ENCODE assay signal across 10 cellular contexts in the genomic region with DNA sequence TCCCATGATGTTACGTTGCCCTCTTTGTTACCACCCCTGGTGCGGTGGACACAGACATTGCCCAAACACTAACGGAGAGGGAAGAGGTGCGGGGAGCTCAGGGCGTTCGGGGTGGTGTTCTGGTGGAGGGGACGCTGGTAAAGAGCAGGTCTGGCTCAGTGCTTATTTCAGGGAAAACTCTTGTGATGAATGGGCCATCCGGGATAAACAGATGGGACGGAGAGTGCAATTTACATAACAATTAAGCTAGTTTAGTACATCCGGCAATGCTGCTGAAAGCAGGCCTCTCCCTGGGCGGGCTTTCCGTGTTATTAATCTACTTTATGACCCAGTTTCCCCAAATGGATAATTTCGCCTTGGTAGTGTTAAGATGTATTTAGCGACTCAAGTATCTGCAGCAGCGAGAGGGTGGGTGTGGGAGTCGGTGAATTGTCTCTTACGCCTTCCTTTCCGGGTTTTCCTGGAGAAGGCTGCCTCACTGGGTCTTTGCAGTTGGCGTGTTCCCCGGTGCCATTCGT. TPM values are rescaled to one million over a fixed set of nuclear protein-coding genes. Genes with fewer than 3 reads are reported as not detected.
DNase-seq lines count a peak whose midpoint lies in the region; ATAC-seq lines count a peak whose summit lies in the region.
"Had no signal": no experiment of that assay in that cellular context is flagged by ENCODE, and none has a peak within 500 bp of the region (broad histone marks: within the 10 kb centered on the region; RNA-seq: fewer than 3 reads in every experiment).

No MANE protein-coding gene starts in this region.

- POLR2A ChIA-PET in CD8-positive, alpha-beta memory T cell (lab: Charles Lee), result no interaction called here

- H3K4me1 ChIP-seq in HUES64 (ENCODE audit: insufficient read depth, low read length), result peaks cover 32% of the 10 kb centered on the region
- H3K4me1 ChIP-seq in mesenchymal stem cell (ENCODE audit: control insufficient read depth, insufficient read depth, low read depth, low read length), result peaks cover 40% of the 10 kb centered on the region
- H3K4me1 ChIP-seq in CD8-positive, alpha-beta memory T cell (ENCODE audit: insufficient read depth, low read length), result peaks cover 9% of the 10 kb centered on the region

- H3K9me3 Mint-ChIP-seq in dendritic cell treated with granulocyte-macrophage colony-stimulating factor and Interleukin-4, amounts not matched to agents 40 ng/mL and 50 ng/mL, for 4 days, result no peaks in the 10 kb centered on the region
- peaks cover 0 to 1% of the 10 kb centered on the region in 2 donors for H3K9me3 Mint-ChIP-seq in stimulated activated naive B cell treated with anti-CD40 and anti-IgM and Interleukin-4, amounts not matched to agents 10 μg/mL and 1 μg/mL and 100 μg/mL, for 72 hours
- H3K9me3 Mint-ChIP-seq in CD8-positive, alpha-beta memory T cell, result no peaks in the 10 kb centered on the region
- no peaks in the 10 kb centered on the region for H3K9me3 Mint-ChIP-seq in immature natural killer cell
- H3K9me3 Mint-ChIP-seq: stimulated activated naive CD8-positive, alpha-beta T cell treated with anti-CD3 and anti-CD28 coated beads, Interleukin-15, amount 100 ng/mL, for 72 hours had no signal

- H4K91ac ChIP-seq in mesenchymal stem cell (ENCODE audit: low read length), result peak overlapping the region; percentile 93

- no peak overlapping the region for H2BK5ac ChIP-seq in mesenchymal stem cell (ENCODE audit: low read depth, low read length, poor library complexity, severe bottlenecking)

- no peak overlapping the region for H2BK15ac ChIP-seq in mesenchymal stem cell (ENCODE audit: low read depth, poor library complexity, severe bottlenecking)

- no peaks in the 10 kb centered on the region for H3K27me3 Mint-ChIP-seq in dendritic cell treated with granulocyte-macrophage colony-stimulating factor and Interleukin-4, amounts not matched to agents 40 ng/mL and 50 ng/mL, for 4 days
- H3K27me3 Mint-ChIP-seq in stimulated activated naive B cell treated with anti-CD40 and anti-IgM and Interleukin-4, amounts not matched to agents 10 μg/mL and 1 μg/mL and 100 μg/mL, for 72 hours, result no peaks in the 10 kb centered on the region
- no peaks in the 10 kb centered on the region for H3K27me3 Mint-ChIP-seq in CD8-positive, alpha-beta memory T cell
- H3K27me3 Mint-ChIP-seq in immature natural killer cell (ENCODE audit: low read depth in 3 of 3), result peaks cover 0 to 6% (median 3%) of the 10 kb centered on the region in 3 donors
- H3K27me3 Mint-ChIP-seq: stimulated activated naive CD8-positive, alpha-beta T cell treated with anti-CD3 and anti-CD28 coated beads, Interleukin-15, amount 100 ng/mL, for 72 hours had no signal

- H3K36me3 Mint-ChIP-seq in dendritic cell treated with granulocyte-macrophage colony-stimulating factor and Interleukin-4, amounts not matched to agents 40 ng/mL and 50 ng/mL, for 4 days (ENCODE audit: low read depth), result peaks cover 34% of the 10 kb centered on the region
- H3K36me3 Mint-ChIP-seq in stimulated activated naive B cell treated with anti-CD40 and anti-IgM and Interleukin-4, amounts not matched to agents 10 μg/mL and 1 μg/mL and 100 μg/mL, for 72 hours, result peaks cover 23 to 41% of the 10 kb centered on the region in 2 donors
- H3K36me3 Mint-ChIP-seq in CD8-positive, alpha-beta memory T cell, result peaks cover 0 to 27% (median 0%) of the 10 kb centered on the region in 3 donors
- H3K36me3 Mint-ChIP-seq in immature natural killer cell, result no peaks in the 10 kb centered on the region

- H3K9ac ChIP-seq in HUES64 (ENCODE audit: low read depth, low read length) (peak overlapping the region; percentile 78), mesenchymal stem cell (ENCODE audit: low read length) (no peak overlapping the region)

- CTCF ChIA-PET in CD8-positive, alpha-beta memory T cell (lab: Charles Lee), result no interaction called here

- H3K4me1 Mint-ChIP-seq in dendritic cell treated with granulocyte-macrophage colony-stimulating factor and Interleukin-4, amounts not matched to agents 40 ng/mL and 50 ng/mL, for 4 days (ENCODE audit: low read depth), result peaks cover 83% of the 10 kb centered on the region
- peaks cover 35 to 72% of the 10 kb centered on the region in 2 donors for H3K4me1 Mint-ChIP-seq in stimulated activated naive B cell treated with anti-CD40 and anti-IgM and Interleukin-4, amounts not matched to agents 10 μg/mL and 1 μg/mL and 100 μg/mL, for 72 hours
- peaks cover 36 to 70% (median 52%) of the 10 kb centered on the region in 3 donors for H3K4me1 Mint-ChIP-seq in CD8-positive, alpha-beta memory T cell
- H3K4me1 Mint-ChIP-seq in immature natural killer cell, result peaks cover 48 to 64% of the 10 kb centered on the region in 2 donors

- WGBS in HUES64, result 3% methylated on average over 21 of the region's 21 CpGs
- 2% methylated on average over 20 of the region's 21 CpGs for WGBS in mesenchymal stem cell

- H3K36me3 ChIP-seq in HUES64 (ENCODE audit: insufficient read depth, low read length) (no peaks in the 10 kb centered on the region), mesenchymal stem cell (ENCODE audit: control insufficient read depth in 1 of 2, insufficient read depth in 2 of 2, low read depth in 1 of 2, low read length in 2 of 2) (peaks cover 14 to 29% of the 10 kb centered on the region in 2 experiments)
- no peaks in the 10 kb centered on the region for H3K36me3 ChIP-seq in CD8-positive, alpha-beta memory T cell (ENCODE audit: insufficient read depth, low read length)

- H3K79me1 ChIP-seq in mesenchymal stem cell (replicated peaks; ENCODE audit: low read length, poor library complexity, severe bottlenecking), result peaks cover 24% of the 10 kb centered on the region

- H3K27ac ChIP-seq in HUES64 (ENCODE audit: low read depth, low read length), result peak overlapping the region; percentile 86
- peak overlapping the region; percentile 62 for H3K27ac ChIP-seq in mesenchymal stem cell (ENCODE audit: low read length, poor library complexity, severe bottlenecking)
- no peak overlapping the region for H3K27ac ChIP-seq in CD8-positive, alpha-beta memory T cell (ENCODE audit: low read depth, low read length)

- no peaks in the 10 kb centered on the region for H3K9me3 ChIP-seq in HUES64 (ENCODE audit: insufficient read depth, low read depth, low read length)
- H3K9me3 ChIP-seq in mesenchymal stem cell (ENCODE audit: control insufficient read depth, low read length), result no peaks in the 10 kb centered on the region
- H3K9me3 ChIP-seq in CD8-positive, alpha-beta memory T cell (ENCODE audit: low read length), result no peaks in the 10 kb centered on the region

- H2AFZ ChIP-seq in mesenchymal stem cell (ENCODE audit: low read depth, low read length), result no peak overlapping the region

- peak overlapping the region; percentile 61 for H3K4me3 ChIP-seq in HUES64 (ENCODE audit: low read length)
- no peak overlapping the region for H3K4me3 ChIP-seq in mesenchymal stem cell (ENCODE audit: insufficient read depth in 1 of 2, low read depth in 1 of 2, low read length in 2 of 2)
- H3K4me3 ChIP-seq in CD8-positive, alpha-beta memory T cell (ENCODE audit: low read length), result no peak overlapping the region

- peak overlapping the region; percentile 74 for H4K8ac ChIP-seq in mesenchymal stem cell (ENCODE audit: low read length)

- peak overlapping the region; percentile 65 to 94 for H2BK12ac ChIP-seq in mesenchymal stem cell (ENCODE audit: low read length in 2 of 2)

- H3K4me3 Mint-ChIP-seq in dendritic cell treated with granulocyte-macrophage colony-stimulating factor and Interleukin-4, amounts not matched to agents 40 ng/mL and 50 ng/mL, for 4 days, result no peak overlapping the region
- H3K4me3 Mint-ChIP-seq in stimulated activated naive B cell treated with anti-CD40 and anti-IgM and Interleukin-4, amounts not matched to agents 10 μg/mL and 1 μg/mL and 100 μg/mL, for 72 hours, result no peak overlapping the region
- peak overlapping the region in 1 of 7 donors; percentile 15 for H3K4me3 Mint-ChIP-seq in CD8-positive, alpha-beta memory T cell
- peak overlapping the region in 1 of 5 donors; percentile 14 for H3K4me3 Mint-ChIP-seq in immature natural killer cell
- H3K4me3 Mint-ChIP-seq: stimulated activated naive CD8-positive, alpha-beta T cell treated with anti-CD3 and anti-CD28 coated beads, Interleukin-15, amount 100 ng/mL, for 72 hours had no signal

- DNase-seq in mesenchymal stem cell (peak; percentile 81), immature natural killer cell (no peak)
- no peak for DNase-seq in stimulated activated naive B cell treated with anti-CD40 and anti-IgM and Interleukin-4, amounts not matched to agents 10 μg/mL and 1 μg/mL and 100 μg/mL, for 72 hours
- no peak for DNase-seq in CD8-positive, alpha-beta memory T cell
- DNase-seq: midbrain; stimulated activated naive CD8-positive, alpha-beta T cell treated with anti-CD3 and anti-CD28 coated beads, Interleukin-15, amount 100 ng/mL, for 72 hours; T-helper 2 cell had no signal

- peak overlapping the region; percentile 13 for H2AK5ac ChIP-seq in mesenchymal stem cell (ENCODE audit: low read length, severe bottlenecking)

- H3K14ac ChIP-seq in mesenchymal stem cell (ENCODE audit: low read length in 2 of 2), result peak overlapping the region in 1 of 2 experiments; percentile 11

- H3K18ac ChIP-seq in mesenchymal stem cell (ENCODE audit: low read depth in 1 of 2, low read length in 2 of 2), result peak overlapping the region; percentile 67 to 98

- H3K4ac ChIP-seq in mesenchymal stem cell (ENCODE audit: low read depth in 1 of 2, low read length in 2 of 2), result peak overlapping the region; percentile 29 to 85

- no peak for ATAC-seq in stimulated activated naive B cell treated with anti-CD40 and anti-IgM and Interleukin-4, amounts not matched to agents 10 μg/mL and 1 μg/mL and 100 μg/mL, for 72 hours (replicated peaks)
- no peak for ATAC-seq in HG02938 (IDR thresholded peaks at IDR 0.05; ENCODE audit: unreplicated experiment)
- ATAC-seq: stimulated activated naive CD8-positive, alpha-beta T cell treated with anti-CD3 and anti-CD28 coated beads, Interleukin-15, amount 100 ng/mL, for 72 hours had no signal

- H2BK120ac ChIP-seq in mesenchymal stem cell (ENCODE audit: low read depth, low read length), result peak overlapping the region; percentile 90

- no peak overlapping the region for H3K4me2 ChIP-seq in mesenchymal stem cell (ENCODE audit: low read length, poor library complexity, severe bottlenecking)

- H3K23ac ChIP-seq in mesenchymal stem cell (ENCODE audit: low read length in 2 of 2), result no peak overlapping the region

- peak overlapping the region; percentile 71 for H3K27ac Mint-ChIP-seq in dendritic cell treated with granulocyte-macrophage colony-stimulating factor and Interleukin-4, amounts not matched to agents 40 ng/mL and 50 ng/mL, for 4 days
- H3K27ac Mint-ChIP-seq in stimulated activated naive B cell treated with anti-CD40 and anti-IgM and Interleukin-4, amounts not matched to agents 10 μg/mL and 1 μg/mL and 100 μg/mL, for 72 hours, result peak overlapping the region; percentile 88
- no peak overlapping the region for H3K27ac Mint-ChIP-seq in CD8-positive, alpha-beta memory T cell
- no peak overlapping the region for H3K27ac Mint-ChIP-seq in immature natural killer cell
- H3K27ac Mint-ChIP-seq: stimulated activated naive CD8-positive, alpha-beta T cell treated with anti-CD3 and anti-CD28 coated beads, Interleukin-15, amount 100 ng/mL, for 72 hours had no signal

- intact Hi-C loops in dendritic cell treated with granulocyte-macrophage colony-stimulating factor and Interleukin-4, amounts not matched to agents 40 ng/mL and 50 ng/mL, for 4 days (cut with micrococcal nuclease), result no loop called here

- H3K27me3 ChIP-seq in HUES64 (ENCODE audit: insufficient read depth, low read length) (peaks cover 93% of the 10 kb centered on the region), mesenchymal stem cell (ENCODE audit: control insufficient read depth in 1 of 2, insufficient read depth in 1 of 2, low read length in 2 of 2) (no peaks in the 10 kb centered on the region)
- no peaks in the 10 kb centered on the region for H3K27me3 ChIP-seq in CD8-positive, alpha-beta memory T cell (ENCODE audit: insufficient read depth, low read length, poor library complexity, severe bottlenecking)

RNA-seq across cellular contexts. Expression of a gene that starts 25.1 kb away (rescaled TPM):
- 4.2 TPM for polyA plus RNA-seq in HUES64 (2013, experiment 1 of 2)
- polyA plus RNA-seq in HUES64 (2013, experiment 2 of 2), result 5.6 TPM
- polyA plus RNA-seq in mesenchymal stem cell (2013, experiment 1 of 2), result 12.9 TPM
- 12.3 TPM for polyA plus RNA-seq in mesenchymal stem cell (2013, experiment 2 of 2)
- 10 to 100 TPM; 35.6 to 38.4 TPM for total RNA-seq in CD8-positive, alpha-beta memory T cell
- polyA plus RNA-seq in CD8-positive, alpha-beta memory T cell, result 4.5 TPM
- polyA plus RNA-seq in immature natural killer cell, result 1 to 10 TPM; 1.1 to 3.4 (median 1.5) TPM

Comparison
In these comparisons a context has a peak if more than half of its experiments do, and no peak if none do; other contexts are left out.
1. H3K27ac Mint-ChIP-seq: peak in dendritic cell treated with granulocyte-macrophage colony-stimulating factor and Interleukin-4, amounts not matched to agents 40 ng/mL and 50 ng/mL, for 4 days (single experiment) and stimulated activated naive B cell treated with anti-CD40 and anti-IgM and Interleukin-4, amounts not matched to agents 10 μg/mL and 1 μg/mL and 100 μg/mL, for 72 hours (single experiment); none in CD8-positive, alpha-beta memory T cell (0 of 8) and immature natural killer cell (0 of 6).